In the genomic region with DNA sequence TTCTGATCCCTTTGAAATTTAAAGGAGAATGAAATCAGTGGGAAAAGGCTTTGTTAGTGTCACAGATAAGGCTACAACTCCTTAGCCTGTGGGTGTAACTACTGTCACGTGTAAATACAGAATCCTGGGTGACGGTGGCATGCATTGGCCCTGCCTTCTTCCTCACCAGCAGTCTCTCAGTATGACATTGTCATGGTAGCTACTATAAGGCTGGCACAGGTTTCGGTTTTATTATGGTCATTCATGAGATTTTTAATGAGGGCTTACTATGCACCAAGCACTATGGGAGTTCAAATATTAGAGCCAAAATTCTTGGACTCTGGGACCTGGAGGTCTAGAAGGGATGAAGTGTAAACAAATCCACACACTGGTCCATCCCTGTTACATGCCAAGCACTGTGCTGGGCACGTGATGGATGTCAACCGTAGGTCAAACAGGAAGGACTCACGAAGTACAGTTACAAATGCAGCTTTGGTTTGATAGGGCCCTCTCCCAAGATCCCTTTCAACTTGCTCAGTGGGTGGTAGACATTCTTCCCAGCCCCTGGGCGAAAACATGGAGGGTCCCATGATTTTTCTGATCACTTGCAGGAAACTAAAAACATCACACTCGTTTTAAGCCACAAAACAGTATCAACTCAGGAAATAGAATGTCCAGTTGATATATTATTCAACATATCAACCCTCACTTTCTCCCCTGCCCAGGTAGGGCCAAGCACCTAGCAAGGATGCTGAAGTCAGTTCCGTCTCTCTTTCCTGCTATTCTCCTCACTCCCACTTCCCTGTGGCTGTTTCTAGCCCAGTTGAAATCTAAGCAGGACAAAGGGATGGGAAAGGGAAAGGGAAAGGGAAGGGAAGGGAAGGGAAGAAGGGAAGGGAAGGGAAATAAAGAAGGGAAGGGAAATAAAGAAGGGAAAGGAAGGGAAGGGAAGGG, we compare ENCODE assay signal across 21 cellular contexts. TPM values are rescaled to one million over a fixed set of nuclear protein-coding genes. Genes with fewer than 3 reads are reported as not detected.
DNase-seq lines count a peak whose midpoint lies in the region; ATAC-seq, FAIRE-seq and TF ChIP-seq lines count a peak whose summit lies in the region.
"Had no signal": no experiment of that assay in that cellular context is flagged by ENCODE, and none has a peak within 500 bp of the region (broad histone marks: within the 10 kb centered on the region; RNA-seq: fewer than 3 reads in every experiment).

No MANE protein-coding gene starts in this region.

- no peak overlapping the region for H3K27ac ChIP-seq in GM12878 (ENCODE audit: control insufficient read depth, insufficient read depth)
- H3K27ac ChIP-seq: A549, right atrium auricular region had no signal

- CTCF ChIA-PET in Calu3 (lab: Charles Lee), result interaction anchor here (1.6 to 2.1 kb wide), 2 partner anchors 384 to 694 kb away, joined by 10 to 16 read pairs; no protein-coding TSS in a partner anchor
- CTCF ChIA-PET in GM12878 (lab: Yijun Ruan, JAX), result interaction anchor here (0.6 to 2.0 kb wide), 17 partner anchors 10 to 699 kb away, joined by 3 to 19 read pairs (median 5); no protein-coding TSS in a partner anchor

- no peak for TF ChIP-seq CTCF in Calu3 (IDR thresholded peaks at IDR 0.05; ENCODE audit: unreplicated experiment)
- TF ChIP-seq CTCF in GM12878 (IDR thresholded peaks at IDR 0.05 in 2 of 3, conservative IDR thresholded peaks at IDR 0.05 in 1 of 3; ENCODE audit: control insufficient read depth in 2 of 3, extremely low read depth in 1 of 3, insufficient read depth in 1 of 3, low read depth in 3 of 3, low read length in 3 of 3), result no peak

- no peak for FAIRE-seq in GM12878 (lab: Jason Lieb, UNC)
- FAIRE-seq: A549, TTC549 had no signal

- H3K9ac ChIP-seq in GM12878 (ENCODE audit: control insufficient read depth, insufficient read depth, low read length), result no peak overlapping the region

- RAD21 ChIA-PET in GM12878 (lab: Charles Lee; ENCODE audit: unreplicated experiment), result interaction anchor here (1.0 to 1.2 kb wide), 3 partner anchors 66 to 694 kb away, joined by 3 to 4 read pairs (median 4); no protein-coding TSS in a partner anchor

- no peak overlapping the region for H3K4me2 ChIP-seq in GM12878 (ENCODE audit: control insufficient read depth, insufficient read depth)
- H3K4me2 ChIP-seq: A549 had no signal

- SMC1A ChIA-PET in GM12878 (lab: Charles Lee; ENCODE audit: uncharacterized antibody, unreplicated experiment), result interaction anchor here (0.9 to 2.4 kb wide), 6 partner anchors 10 to 694 kb away, joined by 4 to 13 read pairs (median 6); no protein-coding TSS in a partner anchor

- H3K4me1 Mint-ChIP-seq in Calu3 (ENCODE audit: low read depth, unreplicated experiment), result no peaks in the 10 kb centered on the region
- H3K4me1 Mint-ChIP-seq in activated CD4-positive, alpha-beta T cell treated with anti-CD3 and anti-CD28 coated beads, Interleukin-2, amount 10 ng/mL, durations not matched to agents 24 days and 14 days, result peaks cover 5% of the 10 kb centered on the region
- H3K4me1 Mint-ChIP-seq: immature natural killer cell had no signal

- no peak for TF ChIP-seq EP300 in GM12878 (IDR thresholded peaks at IDR 0.05; ENCODE audit: borderline replicate concordance in 1 of 2, control insufficient read depth in 1 of 2, low read depth in 2 of 2, low read length in 2 of 2)

- H3K4me3 ChIP-seq in GM12878, result no peak overlapping the region
- H3K4me3 ChIP-seq: A549, right atrium auricular region had no signal

- H3K27ac Mint-ChIP-seq in Calu3 (ENCODE audit: unreplicated experiment), result peak overlapping the region; percentile 14
- H3K27ac Mint-ChIP-seq in activated CD4-positive, alpha-beta T cell treated with anti-CD3 and anti-CD28 coated beads, Interleukin-2, amount 10 ng/mL, durations not matched to agents 24 days and 14 days, result no peak overlapping the region
- H3K27ac Mint-ChIP-seq: activated CD4-positive, alpha-beta memory T cell treated with anti-CD3 and anti-CD28 coated beads for 36 hours; immature natural killer cell; nephron progenitor cell had no signal

- H3K36me3 ChIP-seq in GM12878 (ENCODE audit: control insufficient read depth in 2 of 2, insufficient read depth in 2 of 2, low read length in 1 of 2), result no peaks in the 10 kb centered on the region
- H3K36me3 ChIP-seq: right atrium auricular region had no signal

- H2AFZ ChIP-seq in GM12878 (ENCODE audit: control insufficient read depth, low read depth, low read length), result no peak overlapping the region

- POLR2A ChIA-PET in GM12878 (lab: Charles Lee), result no interaction called here

- in situ Hi-C loops in GM12878 (cut with MboI), result loop anchor here (5.0 kb wide), 1 partner anchor 698 kb away; no protein-coding TSS in a partner anchor

- 5% methylated on average over 9 of the region's 9 CpGs for WGBS in GM12878 (ENCODE audit: insufficient coverage, insufficient replicate concordance, low lambda C conversion rate, missing lambda C conversion rate)

- peaks cover 83% of the 10 kb centered on the region for H3K27me3 Mint-ChIP-seq in Calu3 (ENCODE audit: unreplicated experiment)
- no peaks in the 10 kb centered on the region for H3K27me3 Mint-ChIP-seq in activated CD4-positive, alpha-beta T cell treated with anti-CD3 and anti-CD28 coated beads, Interleukin-2, amount 10 ng/mL, durations not matched to agents 24 days and 14 days
- H3K27me3 Mint-ChIP-seq: activated CD4-positive, alpha-beta memory T cell treated with anti-CD3 and anti-CD28 coated beads for 36 hours had no signal

- H3K4me1 ChIP-seq in GM12878 (ENCODE audit: control insufficient read depth, insufficient read depth, low read length), result peaks cover 5% of the 10 kb centered on the region; the same call in 1 of the 2 replicates
- H3K4me1 ChIP-seq: A549 had no signal

- H3K79me2 ChIP-seq in GM12878 (ENCODE audit: control insufficient read depth, insufficient read depth, low read length), result no peaks in the 10 kb centered on the region

- no peak for TF ChIP-seq RAD21 in GM12878 (IDR thresholded peaks at IDR 0.05; ENCODE audit: insufficient read depth, low read depth, low read length)

- peaks cover 5% of the 10 kb centered on the region for H3K36me3 Mint-ChIP-seq in Calu3 (ENCODE audit: insufficient read depth, unreplicated experiment)
- H3K36me3 Mint-ChIP-seq in activated CD4-positive, alpha-beta T cell treated with anti-CD3 and anti-CD28 coated beads, Interleukin-2, amount 10 ng/mL, durations not matched to agents 24 days and 14 days (ENCODE audit: low read depth), result no peaks in the 10 kb centered on the region
- H3K36me3 Mint-ChIP-seq: activated CD4-positive, alpha-beta memory T cell treated with anti-CD3 and anti-CD28 coated beads for 36 hours; CD8-positive, alpha-beta memory T cell; immature natural killer cell had no signal

- DNase-seq in Calu3, result no peak
- peak; percentile 55 for DNase-seq in GM12878 (ENCODE audit: low read depth, low spot score)
- no peak for DNase-seq in activated CD4-positive, alpha-beta T cell treated with anti-CD3 and anti-CD28 coated beads, Interleukin-2, amount 10 ng/mL, durations not matched to agents 24 days and 14 days
- DNase-seq in globus pallidus (ENCODE audit: low spot score), result no peak
- DNase-seq: activated CD4-positive, alpha-beta memory T cell treated with anti-CD3 and anti-CD28 coated beads for 36 hours; amygdala; CD8-positive, alpha-beta memory T cell; EL; foreskin melanocyte; immature natural killer cell; mammary epithelial cell; NCI-H226; nephron progenitor cell had no signal

- ATAC-seq in GM18870 (IDR thresholded peaks at IDR 0.05; ENCODE audit: unreplicated experiment), result peak; percentile 46
- peak; percentile 46 for ATAC-seq in HG02981 (IDR thresholded peaks at IDR 0.05; ENCODE audit: unreplicated experiment)
- ATAC-seq in GM12878, result peak; percentile 80
- no peak for ATAC-seq in HG03045 (IDR thresholded peaks at IDR 0.05; ENCODE audit: unreplicated experiment)
- no peak for ATAC-seq in HG03354 (IDR thresholded peaks at IDR 0.05; ENCODE audit: poor library complexity, severe bottlenecking, unreplicated experiment)
- ATAC-seq: A549 had no signal

- H3K9me3 ChIP-seq in GM12878 (replicated peaks; ENCODE audit: control insufficient read depth, insufficient read depth, low read length), result no peaks in the 10 kb centered on the region
- H3K9me3 ChIP-seq: A549, right atrium auricular region had no signal

- intact Hi-C loops in Calu3 (cut with micrococcal nuclease; ENCODE audit: unreplicated experiment), result loop anchor here (5.0 kb wide), 1 partner anchor 143 kb away; no protein-coding TSS in a partner anchor
- intact Hi-C loops in GM12878 (cut with micrococcal nuclease; ENCODE audit: unreplicated experiment), result loop anchor here (5.0 kb wide), 1 partner anchor 502 kb away; no protein-coding TSS in a partner anchor
- intact Hi-C loops in activated CD4-positive, alpha-beta T cell treated with anti-CD3 and anti-CD28 coated beads, Interleukin-2, amount 10 ng/mL, durations not matched to agents 24 days and 14 days (cut with micrococcal nuclease), result no loop called here

- no peaks in the 10 kb centered on the region for H3K9me3 Mint-ChIP-seq in Calu3 (ENCODE audit: low read depth, unreplicated experiment)
- H3K9me3 Mint-ChIP-seq in activated CD4-positive, alpha-beta T cell treated with anti-CD3 and anti-CD28 coated beads, Interleukin-2, amount 10 ng/mL, durations not matched to agents 24 days and 14 days, result no peaks in the 10 kb centered on the region
- H3K9me3 Mint-ChIP-seq: activated CD4-positive, alpha-beta memory T cell treated with anti-CD3 and anti-CD28 coated beads for 36 hours; CD8-positive, alpha-beta memory T cell; immature natural killer cell; nephron progenitor cell had no signal

- no peaks in the 10 kb centered on the region for H4K20me1 ChIP-seq in GM12878 (ENCODE audit: control insufficient read depth, insufficient read depth)

- H3K4me3 Mint-ChIP-seq in Calu3 (ENCODE audit: low read depth, unreplicated experiment), result no peak overlapping the region
- no peak overlapping the region for H3K4me3 Mint-ChIP-seq in activated CD4-positive, alpha-beta T cell treated with anti-CD3 and anti-CD28 coated beads, Interleukin-2, amount 10 ng/mL, durations not matched to agents 24 days and 14 days
- H3K4me3 Mint-ChIP-seq: activated CD4-positive, alpha-beta memory T cell treated with anti-CD3 and anti-CD28 coated beads for 36 hours; CD8-positive, alpha-beta memory T cell; immature natural killer cell; nephron progenitor cell had no signal

- no TSS peak for BruUV-seq in Calu3 (replicated peaks; lab: Mats Ljungman, UMichigan)
- no TSS peak for BruUV-seq in GM12878 (replicated peaks; lab: Mats Ljungman, UMichigan)

- peaks cover 0 to 4% of the 10 kb centered on the region in 2 experiments; a peak in 1 of 4 replicates for H3K27me3 ChIP-seq in GM12878 (replicated peaks in 1 of 2; ENCODE audit: control insufficient read depth in 2 of 2, insufficient read depth in 2 of 2, low read length in 1 of 2)
- H3K27me3 ChIP-seq: right atrium auricular region had no signal

- peak; percentile 53 for TF ChIP-seq POLR2A in GM12878 (IDR thresholded peaks at IDR 0.05; ENCODE audit: low read depth, low read length)

RNA-seq across cellular contexts. Expression of a gene that starts 25.3 kb away (rescaled TPM):
- total RNA-seq in Calu3 (2022), result not detected in 2 replicates
- total RNA-seq in GM12878 (2013; cell fraction: nucleolus; rRNA removed), result 0.84 TPM in 1 of 2 replicates, not detected in the other
- 9.3 and 11.3 TPM in 2 replicates for total RNA-seq in GM12878 (2014; rRNA removed)
- 2.7 and 4.1 TPM in 2 replicates for total RNA-seq in GM12878 (2014; rRNA removed; fragmentation: Illumina TruSeq; extraction: Trizol)
- 7.1 and 8.3 TPM in 2 replicates for total RNA-seq in GM12878 (2021)
- polyA plus RNA-seq in GM12878 (2011; ENCODE audit: low read depth), result 13.9 TPM
- 9.1 and 10.4 TPM in 2 replicates for polyA plus RNA-seq in GM12878 (2011; rRNA removed)
- polyA plus RNA-seq in GM12878 (2011; cell fraction: cytosol; rRNA removed), result 13.4 and 16.3 TPM in 2 replicates
- polyA plus RNA-seq in GM12878 (2011; cell fraction: nucleus; rRNA removed), result 8.1 TPM in 2 replicates
- polyA plus RNA-seq in GM12878 (2012), result 9.1 and 10.0 TPM in 2 replicates
- 2.2 TPM in 1 of 2 replicates, not detected in the other for polyA plus RNA-seq in GM12878 (2014; fragmentation: Illumina TruSeq; extraction: Trizol)
- polyA plus RNA-seq in GM12878 (2014; fragmentation: Nextera tagmentation; extraction: Ambion mirVana), result 1 to 10 TPM; 1.5 to 6.1 TPM
- polyA plus RNA-seq in GM12878 (2014; rRNA removed), result 7.4 and 11.5 TPM in 2 replicates
- polyA plus RNA-seq in GM12878 (2016; fragmentation: Nextera tagmentation; extraction: Ambion mirVana), result 10 to 100 TPM; 15.9 to 20.4 TPM
- 4.4 and 5.1 TPM in 2 replicates for polyA minus RNA-seq in GM12878 (2011; rRNA and poly(A)+ RNA removed)
- polyA minus RNA-seq in GM12878 (2011; cell fraction: cytosol; rRNA and poly(A)+ RNA removed), result not detected in 2 replicates
- 1.3 and 1.8 TPM in 2 replicates for polyA minus RNA-seq in GM12878 (2011; cell fraction: nucleus; rRNA and poly(A)+ RNA removed)
- total RNA-seq in activated CD4-positive, alpha-beta T cell treated with anti-CD3 and anti-CD28 coated beads, Interleukin-2, amount 10 ng/mL, durations not matched to agents 24 days and 14 days, result not detected in 2 replicates
- total RNA-seq: activated CD4-positive, alpha-beta memory T cell treated with anti-CD3 and anti-CD28 coated beads for 36 hours; CD8-positive, alpha-beta memory T cell; cerebellum; mammary epithelial cell; right atrium auricular region had no signal
- polyA plus RNA-seq: mammary epithelial cell had no signal

Comparison
In these comparisons a context has a peak if more than half of its experiments do, and no peak if none do; other contexts are left out.
1. ATAC-seq: peak in GM18870 (single experiment), HG02981 (single experiment) and GM12878 (single experiment); none in HG03045 (single experiment) and HG03354 (single experiment).